Comparison of ENCODE assay signal across 8 cellular contexts in genomic region chr6:111823831-111824607, GRCh38. TPM values are rescaled to one million over a fixed set of nuclear protein-coding genes. Genes with fewer than 3 reads are reported as not detected.
DNase-seq lines count a peak whose midpoint lies in the region; ATAC-seq and TF ChIP-seq lines count a peak whose summit lies in the region.

No MANE protein-coding gene starts in this region.

- ATAC-seq in HG02759 (IDR thresholded peaks at IDR 0.05; ENCODE audit: unreplicated experiment) (peak; percentile 40), GM21423 (IDR thresholded peaks at IDR 0.05; ENCODE audit: unreplicated experiment) (no peak), left colon (no peak), GM18517 (IDR thresholded peaks at IDR 0.05; ENCODE audit: unreplicated experiment) (no peak)

- intact Hi-C loops in left colon (cut with DNase I, micrococcal nuclease) = no loop called here

- peak; percentile 62 for DNase-seq in AG10803 (ENCODE audit: low read depth)
- peak; percentile 89 for DNase-seq in amniotic epithelial cell (ENCODE audit: low read depth)
- peak; percentile 53 to 83 for DNase-seq in lung microvascular endothelial cell (ENCODE audit: low read depth in 2 of 2)
- DNase-seq in NCI-H345 (lab: John Stamatoyannopoulos, UW) = no peak
- no peak for DNase-seq in left colon

- H3K4me3 ChIP-seq in AG10803 (ENCODE audit: low read length) = no peak overlapping the region

- TF ChIP-seq CTCF in AG10803 (conservative IDR thresholded peaks at IDR 0.05; ENCODE audit: low read length) = no peak

RNA-seq across cellular contexts. Expression of gene FYN, which starts 49.2 kb away (rescaled TPM):
- total RNA-seq in lung microvascular endothelial cell (53.4 and 77.0 TPM in 2 replicates), left colon (10 to 100 TPM; 16.0 to 23.8 TPM)

Comparison
In these comparisons a context has a peak if more than half of its experiments do, and no peak if none do; other contexts are left out.
1. DNase-seq: peak in AG10803 (single experiment), amniotic epithelial cell (single experiment) and lung microvascular endothelial cell (2 of 2); none in NCI-H345 (single experiment) and left colon (0 of 2).